In the genomic region with DNA sequence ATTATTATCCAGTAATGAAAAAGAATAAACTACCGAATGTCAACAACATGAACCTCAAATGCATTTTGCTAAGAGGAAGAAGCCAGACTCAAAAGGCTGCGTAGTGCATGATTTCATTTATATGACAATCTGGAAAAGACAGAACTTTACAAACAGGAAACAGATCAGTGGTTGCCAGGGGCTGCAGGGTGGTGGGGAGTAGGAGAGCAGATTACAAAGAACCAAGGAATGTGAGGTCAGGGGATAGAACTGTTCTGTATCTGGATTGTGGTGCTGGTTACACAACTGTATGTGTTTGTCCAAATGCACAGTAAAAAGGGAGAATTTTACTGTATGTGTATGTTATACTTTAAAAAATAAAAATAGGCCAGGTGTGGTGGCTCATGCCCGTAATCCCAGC, we compare ENCODE assay signal across 14 cellular contexts. TPM values are rescaled to one million over a fixed set of nuclear protein-coding genes. Genes with fewer than 3 reads are reported as not detected.
DNase-seq lines count a peak whose midpoint lies in the region; ATAC-seq and TF ChIP-seq lines count a peak whose summit lies in the region.
"Had no signal": no experiment of that assay in that cellular context is flagged by ENCODE, and none has a peak within 500 bp of the region (broad histone marks: within the 10 kb centered on the region; RNA-seq: fewer than 3 reads in every experiment).

No MANE protein-coding gene starts in this region.

- peak; percentile 3 for DNase-seq in HT1080 (ENCODE audit: low read depth)
- peak; percentile 32 for DNase-seq in amniotic epithelial cell (ENCODE audit: low read depth)
- DNase-seq in choroid plexus epithelial cell (ENCODE audit: low read depth), result peak; percentile 46
- DNase-seq in islet precursor cell, result peak; percentile 66
- no peak for DNase-seq in activated naive CD4-positive, alpha-beta T cell (lab: John Stamatoyannopoulos, UW)
- DNase-seq in NCI-H187 treated with DMSO at 0.1 percent for 48 hours (lab: John Stamatoyannopoulos, UW), result no peak
- DNase-seq: ACHN; BE2C; C1 segment of cervical spinal cord; Caco-2; CD4-positive, alpha-beta T cell; GDM1; H9 had no signal

- H3K4me3 ChIP-seq in choroid plexus epithelial cell (ENCODE audit: low read depth, low read length), result no peak overlapping the region

- ATAC-seq in GM18502 (IDR thresholded peaks at IDR 0.05; ENCODE audit: poor library complexity, unreplicated experiment), result no peak

- TF ChIP-seq CTCF in choroid plexus epithelial cell (conservative IDR thresholded peaks at IDR 0.05; ENCODE audit: low read depth, low read length), result no peak

RNA-seq across cellular contexts. Expression of a gene that starts 23.9 kb away (rescaled TPM):
- total RNA-seq in HT1080 (2014; rRNA removed; shearing (Covaris generic)), result not detected in 2 replicates
- polyA plus RNA-seq in HT1080 (2015; cell fraction: cytosol; rRNA removed), result not detected in 2 replicates
- not detected in 2 replicates for polyA plus RNA-seq in HT1080 (2015; cell fraction: nucleus; rRNA removed)
- total RNA-seq: Caco-2 had no signal

Comparison
In these comparisons a context has a peak if more than half of its experiments do, and no peak if none do; other contexts are left out.
1. DNase-seq: peak in HT1080 (single experiment), amniotic epithelial cell (single experiment), choroid plexus epithelial cell (single experiment) and islet precursor cell (single experiment); none in activated naive CD4-positive, alpha-beta T cell (0 of 4) and NCI-H187 treated with DMSO at 0.1 percent for 48 hours (single experiment).